ENCODE assay signal across 8 cellular contexts in genomic region chr6:32609731-32610640, GRCh38. TPM values are rescaled to one million over a fixed set of nuclear protein-coding genes. Genes with fewer than 3 reads are reported as not detected.
A peak's percentile ranks its signal among the peaks of the same experiment; 100 is the strongest.
DNase-seq lines count a peak whose midpoint lies in the region; ATAC-seq and TF ChIP-seq lines count a peak whose summit lies in the region.

No MANE protein-coding gene starts in this region.

- intact Hi-C loops in right cardiac atrium (cut with DNase I), result no loop called here

- peak overlapping the region; percentile 27 for H3K27ac ChIP-seq in right cardiac atrium (ENCODE audit: low read length)

- peak; percentile 91 for DNase-seq in EL
- peak; percentile 50 for DNase-seq in GM20000 (ENCODE audit: low spot score)
- DNase-seq in amniotic stem cell (lab: John Stamatoyannopoulos, UW), result peak; percentile 39
- peak in 2 of 3 donors; percentile 31 to 60 for DNase-seq in right cardiac atrium
- DNase-seq in retinal pigment epithelial cell (ENCODE audit: low read depth), result peak; percentile 70
- DNase-seq in NCI-H2171 treated with DMSO at 0.1 percent for 48 hours (lab: John Stamatoyannopoulos, UW), result no peak

- H3K4me3 ChIP-seq in right cardiac atrium (ENCODE audit: low read length) (no peak overlapping the region), retinal pigment epithelial cell (ENCODE audit: low read length) (no peak overlapping the region)

- H3K4me1 ChIP-seq in right cardiac atrium (ENCODE audit: control insufficient read depth, insufficient read depth, low read length), result no peaks in the 10 kb centered on the region

- TF ChIP-seq CTCF in GM20000 (IDR thresholded peaks at IDR 0.05; ENCODE audit: extremely low read depth, missing control alignments), result no peak
- TF ChIP-seq CTCF in retinal pigment epithelial cell (conservative IDR thresholded peaks at IDR 0.05; ENCODE audit: low read depth, low read length), result no peak

- no peaks in the 10 kb centered on the region for H3K9me3 ChIP-seq in right cardiac atrium (ENCODE audit: control insufficient read depth, low read length)

- ATAC-seq in HG03558 (IDR thresholded peaks at IDR 0.05; ENCODE audit: extremely low read depth, unreplicated experiment) (peak; percentile 63), right cardiac atrium (peak; percentile 97 to 99)

- no peaks in the 10 kb centered on the region for H3K27me3 ChIP-seq in right cardiac atrium (ENCODE audit: control insufficient read depth, insufficient read depth)

- peak; percentile 21; the same call in 1 of the 2 replicates for TF ChIP-seq POLR2A in Raji (IDR thresholded peaks at IDR 0.05; ENCODE audit: insufficient read depth, low read depth, low read length)

- WGBS in right cardiac atrium, result 12% methylated on average over 8 of the region's 8 CpGs

RNA-seq across cellular contexts. Expression of gene HLA-DRB1, which starts 20.3 kb away (rescaled TPM):
- 100 to 1,000 TPM in 2 of 4 donors, 10 to 100 TPM in 2; 33.7 to 153 (median 104) TPM for total RNA-seq in right cardiac atrium
- 30.1 TPM for polyA plus RNA-seq in right cardiac atrium

RNA-seq across cellular contexts. Expression of gene HLA-DQA1, which starts 27.2 kb away (rescaled TPM):
- 10 to 100 TPM in 2 of 4 donors, 1 to 10 TPM in 2; 6.5 to 18.4 (median 8.9) TPM for total RNA-seq in right cardiac atrium
- 6.0 TPM for polyA plus RNA-seq in right cardiac atrium

RNA-seq across cellular contexts. Expression of gene HLA-DQB1, which starts 56.5 kb away (rescaled TPM):
- total RNA-seq in right cardiac atrium, result 10 to 100 TPM in 3 of 4 donors, 1 to 10 TPM in 1; 5.7 to 15.0 (median 14.8) TPM
- 19.8 TPM for polyA plus RNA-seq in right cardiac atrium
